Comparison of ENCODE assay signal across 23 cellular contexts in the genomic region with DNA sequence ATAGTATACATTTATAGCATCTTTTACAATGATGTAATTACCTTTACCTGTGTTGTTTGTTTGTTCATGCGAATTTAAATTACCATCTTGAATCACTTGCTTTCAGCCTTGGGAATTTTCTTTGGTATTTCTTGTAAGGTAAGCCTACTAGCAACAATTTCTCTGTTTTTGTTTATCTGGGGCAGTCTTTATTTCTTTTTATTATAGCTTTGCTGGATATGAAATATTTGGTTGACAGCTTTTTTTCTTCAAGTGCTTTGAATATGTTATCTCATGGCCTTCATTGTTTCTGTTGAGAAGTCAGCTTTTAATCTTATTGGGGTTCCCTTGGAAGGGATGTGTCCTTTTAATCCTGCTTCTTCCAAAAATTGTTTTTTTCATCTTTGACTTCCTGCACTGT.
"Had no signal": no experiment of that assay in that cellular context is flagged by ENCODE, and none has a peak within 500 bp of the region (broad histone marks: within the 10 kb centered on the region; RNA-seq: fewer than 3 reads in every experiment).

No MANE protein-coding gene starts in this region.

- H3K4me3 ChIP-seq: colonic mucosa, coronary artery, dorsolateral prefrontal cortex, esophagus muscularis mucosa, esophagus squamous epithelium, gastrocnemius medialis, gastroesophageal sphincter, heart left ventricle, heart right ventricle had no signal

- H3K9me3 ChIP-seq: colonic mucosa, esophagus squamous epithelium, gastrocnemius medialis, gastroesophageal sphincter had no signal

- H3K36me3 ChIP-seq: colonic mucosa, esophagus muscularis mucosa, esophagus squamous epithelium, gastrocnemius medialis, gastroesophageal sphincter, heart left ventricle, heart right ventricle had no signal

- DNase-seq: colonic mucosa; cortex of kidney; dermis blood vessel endothelial cell; dorsolateral prefrontal cortex; effector CD4-positive, alpha-beta T cell; effector CD8-positive, alpha-beta T cell; effector memory CD4-positive, alpha-beta T cell; effector memory CD8-positive, alpha-beta T cell; endodermal cell; erythroblast; esophagus squamous epithelium; foreskin fibroblast; foreskin keratinocyte; foreskin melanocyte; gastrocnemius medialis; glutamatergic neuron; head of caudate nucleus; heart left ventricle; heart right ventricle had no signal

- H3K27ac ChIP-seq: colonic mucosa, coronary artery, dorsolateral prefrontal cortex, epithelial cell of prostate, esophagus muscularis mucosa, esophagus squamous epithelium, foreskin keratinocyte, gastrocnemius medialis, gastroesophageal sphincter, heart left ventricle, heart right ventricle had no signal

- H3K4me1 ChIP-seq: colonic mucosa, esophagus muscularis mucosa, esophagus squamous epithelium, foreskin keratinocyte, gastrocnemius medialis, gastroesophageal sphincter, heart left ventricle, heart right ventricle had no signal
